8 cellular contexts compared by ENCODE assay signal in the genomic region with DNA sequence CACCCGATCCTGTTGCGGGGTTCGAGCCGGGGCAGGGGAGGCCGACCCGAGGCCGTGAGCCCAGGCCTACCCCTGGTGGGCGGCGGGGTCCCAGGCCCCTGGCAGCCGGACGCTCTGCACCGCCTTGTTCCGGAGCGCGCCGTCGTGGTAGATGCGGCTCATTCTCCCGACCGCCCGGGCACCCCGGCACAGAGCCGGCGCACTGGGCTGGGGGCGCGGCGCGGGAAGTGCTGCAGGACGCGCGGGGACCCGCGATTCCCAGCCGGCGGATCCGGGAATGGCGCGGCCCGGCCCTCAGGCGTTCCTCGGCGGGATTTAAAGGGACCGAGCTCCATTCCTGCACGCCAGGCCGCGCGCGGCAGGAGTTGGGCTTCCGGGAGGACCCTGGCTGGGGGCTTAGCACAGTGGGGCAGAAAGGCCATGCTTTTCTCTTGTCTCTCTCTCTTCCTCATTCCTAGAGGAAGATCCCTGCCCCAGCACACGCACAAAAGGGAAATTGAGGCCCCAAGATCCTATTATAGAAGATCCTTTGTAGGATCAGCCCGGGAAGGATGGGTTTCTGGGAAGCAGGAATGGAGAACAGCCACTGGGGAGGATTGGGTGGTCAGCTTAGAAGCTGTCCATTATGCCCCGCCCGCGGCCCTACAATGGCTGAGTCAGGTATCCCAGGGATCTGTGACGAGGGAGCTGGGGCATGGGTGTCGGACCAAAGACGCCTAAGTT. TPM values are rescaled to one million over a fixed set of nuclear protein-coding genes. Genes with fewer than 3 reads are reported as not detected.
DNase-seq lines count a peak whose midpoint lies in the region; ATAC-seq and TF ChIP-seq lines count a peak whose summit lies in the region.

Gene ARPIN, minus strand, starts transcription at position 279 of the 723 bp plus-strand sequence. Its CDS starts 117 bp downstream, at position 162.

- peak within 1 kb of the TSS; percentile 27 for H3K4me3 Mint-ChIP-seq in activated naive CD8-positive, alpha-beta T cell treated with anti-CD3 and anti-CD28 coated beads, Interleukin-2, amount 50 U/mL, for 24 hours

- H3K4me1 ChIP-seq in BE2C (no peaks in the 10 kb centered on the region), HUES6 (ENCODE audit: control insufficient read depth, insufficient read depth, low read length) (peaks cover 8% of the 10 kb centered on the region), neutrophil (ENCODE audit: control insufficient read depth in 1 of 2, insufficient read depth in 1 of 2, low read depth in 1 of 2, low read length in 1 of 2) (peaks cover 32 to 37% of the 10 kb centered on the region in 2 experiments)

- no peaks in the 10 kb centered on the region for H3K36me3 Mint-ChIP-seq in activated naive CD8-positive, alpha-beta T cell treated with anti-CD3 and anti-CD28 coated beads, Interleukin-2, amount 50 U/mL, for 24 hours (ENCODE audit: low read depth)

- H3K9ac ChIP-seq in HUES6 (ENCODE audit: low read length) = peak within 1 kb of the TSS; percentile 76

- H3K9me3 ChIP-seq in BE2C = no peaks in the 10 kb centered on the region
- H3K9me3 ChIP-seq in HUES6 (ENCODE audit: control insufficient read depth, insufficient read depth, low read depth, low read length) = no peaks in the 10 kb centered on the region
- H3K9me3 ChIP-seq in neutrophil = no peaks in the 10 kb centered on the region

- no peak for ATAC-seq in activated naive CD8-positive, alpha-beta T cell treated with anti-CD3 and anti-CD28 coated beads, Interleukin-2, amount 50 U/mL, for 24 hours
- ATAC-seq in Right ventricle myocardium superior (ENCODE audit: poor library complexity) (peak; percentile 94), HG03571 (IDR thresholded peaks at IDR 0.05; ENCODE audit: unreplicated experiment) (no peak)

- peak; percentile 74 for DNase-seq in BE2C
- DNase-seq in activated naive CD8-positive, alpha-beta T cell treated with anti-CD3 and anti-CD28 coated beads, Interleukin-2, amount 50 U/mL, for 24 hours = no peak
- DNase-seq in Right ventricle myocardium superior = peak; percentile 73
- DNase-seq in stimulated activated CD4-positive, alpha-beta T cell treated with anti-CD3 and anti-CD28 coated beads, Interleukin-4, amount 100 ng/mL, for 4 hours = no peak
- no peak for DNase-seq in NCI-H2081 (lab: John Stamatoyannopoulos, UW)

- intact Hi-C loops in Right ventricle myocardium superior (cut with DNase I) = loop anchor here (5.0 kb wide), 1 partner anchor 159 kb away; no protein-coding TSS in a partner anchor

- TF ChIP-seq CTCF in BE2C (IDR thresholded peaks at IDR 0.05; ENCODE audit: low read depth, low read length) (no peak), neutrophil (IDR thresholded peaks at IDR 0.05) (no peak)

- H3K36me3 ChIP-seq in BE2C (no peaks in the 10 kb centered on the region), HUES6 (ENCODE audit: control insufficient read depth, insufficient read depth, low read length) (no peaks in the 10 kb centered on the region), neutrophil (no peaks in the 10 kb centered on the region)

- H3K27ac ChIP-seq in HUES6 (ENCODE audit: low read depth, low read length) = no peak within 1 kb of the TSS
- peak within 1 kb of the TSS; percentile 75 for H3K27ac ChIP-seq in neutrophil

- H3K27me3 ChIP-seq in BE2C (no peaks in the 10 kb centered on the region), HUES6 (ENCODE audit: control insufficient read depth, insufficient read depth, low read length) (0 out of 2 replicates have a peak, but pooled peaks cover 14% of the 10 kb centered on the region), neutrophil (peaks cover 24% of the 10 kb centered on the region)

- H3K9me3 Mint-ChIP-seq in activated naive CD8-positive, alpha-beta T cell treated with anti-CD3 and anti-CD28 coated beads, Interleukin-2, amount 50 U/mL, for 24 hours = no peaks in the 10 kb centered on the region

- H3K4me3 ChIP-seq in BE2C (ENCODE audit: low read depth, low read length) = peak within 1 kb of the TSS; percentile 64
- H3K4me3 ChIP-seq in HUES6 (ENCODE audit: low read depth, low read length) = peak within 1 kb of the TSS; percentile 73
- peak within 1 kb of the TSS; percentile 53 to 71 for H3K4me3 ChIP-seq in neutrophil (ENCODE audit: low read depth in 1 of 2, low read length in 1 of 2)

- no peak within 1 kb of the TSS for H3K27ac Mint-ChIP-seq in activated naive CD8-positive, alpha-beta T cell treated with anti-CD3 and anti-CD28 coated beads, Interleukin-2, amount 50 U/mL, for 24 hours

- peaks cover 48% of the 10 kb centered on the region for H3K27me3 Mint-ChIP-seq in activated naive CD8-positive, alpha-beta T cell treated with anti-CD3 and anti-CD28 coated beads, Interleukin-2, amount 50 U/mL, for 24 hours

- H3K4me1 Mint-ChIP-seq in activated naive CD8-positive, alpha-beta T cell treated with anti-CD3 and anti-CD28 coated beads, Interleukin-2, amount 50 U/mL, for 24 hours = peaks cover 3% of the 10 kb centered on the region

RNA-seq across cellular contexts. Expression of gene ARPIN, which starts in this region (rescaled TPM):
- 3.1 TPM for polyA plus RNA-seq in BE2C (2012; ENCODE audit: insufficient read depth, insufficient read length, low read depth)
- total RNA-seq in Right ventricle myocardium superior = 10.6 TPM

Comparison
In these comparisons a context has a peak if more than half of its experiments do, and no peak if none do; other contexts are left out.
1. DNase-seq: peak in BE2C (single experiment) and Right ventricle myocardium superior (single experiment); none in activated naive CD8-positive, alpha-beta T cell treated with anti-CD3 and anti-CD28 coated beads, Interleukin-2, amount 50 U/mL, for 24 hours (single experiment), stimulated activated CD4-positive, alpha-beta T cell treated with anti-CD3 and anti-CD28 coated beads, Interleukin-4, amount 100 ng/mL, for 4 hours (0 of 2) and NCI-H2081 (0 of 2).
2. Peak in every context shown above with its lines, with median percentiles within 50 percentile points of each other: H3K4me3 ChIP-seq.